ENCODE assay signal across 19 cellular contexts in the genomic region with DNA sequence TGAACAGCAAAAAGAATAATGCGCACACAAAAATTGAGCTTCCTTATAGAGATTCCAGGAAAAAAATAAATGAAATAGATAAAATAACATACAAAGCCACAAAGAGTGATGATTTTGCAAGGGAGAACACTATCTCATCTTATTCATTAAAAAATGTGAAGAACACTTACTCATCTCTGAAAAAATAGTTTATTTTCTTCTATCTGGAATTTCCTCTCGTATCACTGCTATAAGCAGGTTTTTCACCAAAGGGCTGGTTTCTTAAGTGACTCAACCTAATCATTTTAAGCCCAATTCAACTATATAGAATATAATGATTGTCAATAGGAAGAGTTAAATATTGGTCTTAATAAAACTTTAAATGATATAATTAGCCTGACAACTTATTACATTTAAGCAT.
DNase-seq lines count a peak whose midpoint lies in the region; ATAC-seq, FAIRE-seq and TF ChIP-seq lines count a peak whose summit lies in the region.
"Had no signal": no experiment of that assay in that cellular context is flagged by ENCODE, and none has a peak within 500 bp of the region (broad histone marks: within the 10 kb centered on the region; RNA-seq: fewer than 3 reads in every experiment).

No MANE protein-coding gene starts in this region.

- no peak overlapping the region for H3K4me3 Mint-ChIP-seq in astrocyte (ENCODE audit: unreplicated experiment)
- H3K4me3 Mint-ChIP-seq: CD4-positive, CD25-positive, alpha-beta regulatory T cell; T-helper 1 cell treated with Interleukin-12 subunit alpha and Interleukin-12 subunit beta and Interleukin-4 antibody, amounts not matched to agents 30 μg/mL and 1 μg/mL, for 36 hours had no signal

- H3K4me3 ChIP-seq in astrocyte (ENCODE audit: insufficient read depth, low read depth, low read length) (no peak overlapping the region), foreskin fibroblast (ENCODE audit: low read depth in 1 of 2, low read length in 2 of 2) (no peak overlapping the region)

- peaks cover 20% of the 10 kb centered on the region for H3K4me1 Mint-ChIP-seq in astrocyte (ENCODE audit: low read depth, unreplicated experiment)
- H3K4me1 Mint-ChIP-seq: CD4-positive, CD25-positive, alpha-beta regulatory T cell had no signal

- no peaks in the 10 kb centered on the region for H4K20me1 ChIP-seq in astrocyte (ENCODE audit: insufficient read depth, low read length)

- H3K9me3 ChIP-seq in astrocyte (ENCODE audit: insufficient read depth, low read depth, low read length): no peaks in the 10 kb centered on the region

- no peak overlapping the region for H3K4me2 ChIP-seq in astrocyte (ENCODE audit: low read length)

- no peaks in the 10 kb centered on the region for H3K36me3 ChIP-seq in astrocyte (ENCODE audit: insufficient read depth, low read length)

- H3K4me1 ChIP-seq in astrocyte (ENCODE audit: insufficient read depth, low read length): peaks cover 23% of the 10 kb centered on the region

- no peak for TF ChIP-seq CTCF in astrocyte (IDR thresholded peaks at IDR 0.05; ENCODE audit: insufficient read depth, low read depth, low read length)
- no peak for TF ChIP-seq CTCF in foreskin fibroblast (IDR thresholded peaks at IDR 0.05; ENCODE audit: low read depth, low read length)

- H3K36me3 Mint-ChIP-seq in astrocyte (ENCODE audit: low read depth, unreplicated experiment): no peaks in the 10 kb centered on the region
- H3K36me3 Mint-ChIP-seq: CD4-positive, CD25-positive, alpha-beta regulatory T cell had no signal

- H3K79me2 ChIP-seq in astrocyte (ENCODE audit: insufficient read depth, low read length): no peaks in the 10 kb centered on the region

- H3K27ac Mint-ChIP-seq in astrocyte (ENCODE audit: unreplicated experiment): no peak overlapping the region
- H3K27ac Mint-ChIP-seq: CD4-positive, CD25-positive, alpha-beta regulatory T cell; T-helper 1 cell treated with Interleukin-12 subunit alpha and Interleukin-12 subunit beta and Interleukin-4 antibody, amounts not matched to agents 30 μg/mL and 1 μg/mL, for 36 hours had no signal

- H3K27me3 Mint-ChIP-seq in astrocyte (ENCODE audit: low read depth, unreplicated experiment): no peaks in the 10 kb centered on the region
- H3K27me3 Mint-ChIP-seq: CD4-positive, CD25-positive, alpha-beta regulatory T cell had no signal

- H3K27me3 ChIP-seq in astrocyte (ENCODE audit: insufficient read depth, low read length): no peaks in the 10 kb centered on the region

- H3K27ac ChIP-seq in astrocyte (ENCODE audit: low read depth, low read length): no peak overlapping the region

- no peak overlapping the region for H3K9ac ChIP-seq in astrocyte (ENCODE audit: low read length)

- H2AFZ ChIP-seq in astrocyte (ENCODE audit: low read depth, low read length): no peak overlapping the region

- ATAC-seq in HG02973 (IDR thresholded peaks at IDR 0.05; ENCODE audit: unreplicated experiment) (no peak), GM18517 (IDR thresholded peaks at IDR 0.05; ENCODE audit: unreplicated experiment) (no peak)
- ATAC-seq: HepG2 had no signal

- FAIRE-seq in astrocyte (lab: Jason Lieb, UNC): peak; percentile 41
- FAIRE-seq: GM12892, HepG2 had no signal

- H3K9me3 Mint-ChIP-seq in astrocyte (ENCODE audit: unreplicated experiment): no peaks in the 10 kb centered on the region
- H3K9me3 Mint-ChIP-seq: T-helper 1 cell treated with Interleukin-12 subunit alpha and Interleukin-12 subunit beta and Interleukin-4 antibody, amounts not matched to agents 30 μg/mL and 1 μg/mL, for 36 hours had no signal

- DNase-seq in HCEC 1CT (peak; percentile 56), astrocyte (ENCODE audit: low read depth) (peak; percentile 44), foreskin fibroblast (peak; percentile 35 to 61), NAMALWA (ENCODE audit: low spot score) (no peak)
- DNase-seq in stimulated activated CD4-positive, alpha-beta T cell treated with anti-CD3 and anti-CD28 coated beads, Interleukin-4, amount 100 ng/mL, for 24 hours: no peak
- DNase-seq: CD4-positive, CD25-positive, alpha-beta regulatory T cell; DMS79; KBM-7; NCI-H1105; NCI-H146; NCI-H2029 treated with DMSO at 0.1 percent for 48 hours; NCI-H226; NCI-H524; SHP77 had no signal

Comparison
In these comparisons a context has a peak if more than half of its experiments do, and no peak if none do; other contexts are left out.
1. DNase-seq: peak in HCEC 1CT (single experiment), astrocyte (single experiment) and foreskin fibroblast (2 of 2); none in NAMALWA (single experiment) and stimulated activated CD4-positive, alpha-beta T cell treated with anti-CD3 and anti-CD28 coated beads, Interleukin-4, amount 100 ng/mL, for 24 hours (single experiment).